Comparison of ENCODE assay signal across 10 cellular contexts in the genomic region with DNA sequence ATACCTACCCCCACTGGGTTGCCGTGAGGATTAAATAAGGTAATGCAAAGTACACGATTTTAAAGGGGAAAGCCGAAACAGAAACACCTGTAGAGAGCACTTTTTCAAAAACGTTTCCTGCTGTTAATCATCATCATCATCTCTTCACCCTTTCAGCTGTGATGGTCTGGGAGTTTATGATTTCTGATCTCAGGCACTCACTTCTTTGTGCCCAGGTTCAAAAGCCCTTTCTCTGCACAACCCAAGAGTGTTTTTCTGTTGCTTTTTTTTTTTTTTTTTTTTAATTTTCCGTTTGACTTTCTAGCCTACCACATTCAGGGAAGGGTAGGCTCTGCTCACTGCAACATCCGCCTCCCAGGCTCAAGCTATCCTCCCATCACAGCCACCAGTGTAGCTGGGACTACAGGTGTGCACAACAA. TPM values are rescaled to one million over a fixed set of nuclear protein-coding genes. Genes with fewer than 3 reads are reported as not detected.
DNase-seq lines count a peak whose midpoint lies in the region; ATAC-seq and TF ChIP-seq lines count a peak whose summit lies in the region.
"Had no signal": no experiment of that assay in that cellular context is flagged by ENCODE, and none has a peak within 500 bp of the region (broad histone marks: within the 10 kb centered on the region; RNA-seq: fewer than 3 reads in every experiment).

No MANE protein-coding gene starts in this region.

- H3K4me3 Mint-ChIP-seq in chondrocyte (ENCODE audit: unreplicated experiment): peak overlapping the region; percentile 35

- no peaks in the 10 kb centered on the region for H3K36me3 ChIP-seq in rectal smooth muscle tissue (ENCODE audit: control insufficient read depth, insufficient read depth, low read length)
- H3K36me3 ChIP-seq: tibial artery had no signal

- ATAC-seq in HG02763 (IDR thresholded peaks at IDR 0.05; ENCODE audit: unreplicated experiment) (no peak), GM18517 (IDR thresholded peaks at IDR 0.05; ENCODE audit: unreplicated experiment) (no peak)

- no peaks in the 10 kb centered on the region for H3K9me3 Mint-ChIP-seq in chondrocyte (ENCODE audit: low read depth)

- H3K27me3 Mint-ChIP-seq in chondrocyte (ENCODE audit: low read depth): peaks cover 5% of the 10 kb centered on the region

- peaks cover 4% of the 10 kb centered on the region for H3K4me1 ChIP-seq in rectal smooth muscle tissue (ENCODE audit: control insufficient read depth, insufficient read depth, low read length)

- DNase-seq in DMS153 treated with DMSO at 0.1 percent for 48 hours (lab: John Stamatoyannopoulos, UW; ENCODE audit: unreplicated experiment): peak; percentile 70
- no peak for DNase-seq in DMS153 (lab: John Stamatoyannopoulos, UW)
- DNase-seq in NCI-H69 (lab: John Stamatoyannopoulos, UW): peak; percentile 30
- DNase-seq in chondrocyte (ENCODE audit: low spot score): no peak
- no peak for DNase-seq in GM20000 (ENCODE audit: low spot score)

- H3K9ac ChIP-seq in rectal smooth muscle tissue (ENCODE audit: low read length): no peak overlapping the region

- peak overlapping the region; percentile 81 for H3K4me3 ChIP-seq in rectal smooth muscle tissue (ENCODE audit: low read length)

- TF ChIP-seq CTCF in chondrocyte (IDR thresholded peaks at IDR 0.05) (no peak), GM20000 (IDR thresholded peaks at IDR 0.05; ENCODE audit: extremely low read depth, missing control alignments) (no peak)

- H3K27ac Mint-ChIP-seq in chondrocyte (ENCODE audit: unreplicated experiment): no peak overlapping the region

- H3K27me3 ChIP-seq in rectal smooth muscle tissue (ENCODE audit: control insufficient read depth, insufficient read depth, low read length): no peaks in the 10 kb centered on the region
- H3K27me3 ChIP-seq: tibial artery had no signal

- no peak overlapping the region for H3K27ac ChIP-seq in rectal smooth muscle tissue (ENCODE audit: low read depth, low read length)

- peaks cover 19% of the 10 kb centered on the region for H3K4me1 Mint-ChIP-seq in chondrocyte (ENCODE audit: low read depth)

- H3K36me3 Mint-ChIP-seq in chondrocyte (ENCODE audit: low read depth): no peaks in the 10 kb centered on the region

RNA-seq across cellular contexts. Expression of gene UBXN11, which starts 0.9 kb away (rescaled TPM):
- total RNA-seq in chondrocyte: 8.7 to 20.4 TPM (median 8.7 TPM) in 3 replicates

RNA-seq across cellular contexts. Expression of gene CD52, which starts 10.4 kb away (rescaled TPM):
- not detected in 3 replicates for total RNA-seq in chondrocyte
- total RNA-seq: renal cortical epithelial cell had no signal

RNA-seq across cellular contexts. Expression of gene SH3BGRL3, which starts 27.5 kb away (rescaled TPM):
- total RNA-seq in chondrocyte: 156 to 175 TPM (median 162 TPM) in 3 replicates

RNA-seq across cellular contexts. Expression of gene CRYBG2, which starts 46.6 kb away (rescaled TPM):
- total RNA-seq in chondrocyte: not detected in 3 replicates

Comparison
In these comparisons a context has a peak if more than half of its experiments do, and no peak if none do; other contexts are left out.
1. DNase-seq: peak in DMS153 treated with DMSO at 0.1 percent for 48 hours (single experiment) and NCI-H69 (single experiment); none in DMS153 (single experiment), chondrocyte (single experiment) and GM20000 (single experiment).